ENCODE assay signal across 7 cellular contexts in the genomic region with DNA sequence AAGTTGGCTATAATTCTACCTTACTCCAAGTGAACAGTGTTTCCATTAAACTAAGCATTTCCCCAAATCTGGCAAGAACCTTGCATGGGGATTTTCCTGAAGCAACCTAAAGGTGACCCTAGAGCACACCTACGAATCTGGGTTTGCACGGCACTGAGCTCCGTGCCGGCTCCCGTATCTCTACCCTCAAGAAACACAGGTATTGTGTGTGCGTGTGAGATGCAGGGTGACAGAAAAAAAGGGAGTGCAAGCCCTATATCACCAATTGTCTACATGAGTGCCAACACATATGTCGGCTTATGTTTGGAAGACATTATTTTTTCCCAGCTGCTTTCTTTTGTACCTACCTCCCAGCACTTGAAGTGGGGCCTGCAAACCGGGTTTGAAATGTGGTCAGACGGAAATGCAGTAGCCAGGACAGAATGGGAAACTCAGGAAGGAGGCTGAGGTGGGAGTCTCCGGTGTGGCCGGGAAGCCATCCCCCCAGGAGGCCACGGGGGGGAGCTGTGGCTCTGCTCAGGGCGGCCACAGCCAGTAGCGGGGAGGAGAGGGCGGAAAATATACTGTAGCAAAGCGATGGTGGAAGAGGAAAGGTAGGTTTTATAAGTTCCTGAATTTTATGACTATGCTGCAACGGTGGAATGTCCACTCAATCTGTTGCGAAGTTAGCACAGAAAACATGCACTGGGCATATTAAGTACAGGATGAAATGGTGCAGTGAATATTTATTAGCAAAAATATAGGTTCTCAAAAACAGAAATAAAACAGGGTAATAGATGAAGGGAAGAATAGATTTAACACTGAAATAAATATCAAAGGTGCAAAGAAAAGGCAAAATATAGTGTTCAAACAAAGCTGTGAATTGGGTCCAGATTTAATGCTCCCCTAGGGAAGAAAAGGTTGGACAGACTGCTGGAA.
DNase-seq lines count a peak whose midpoint lies in the region; ATAC-seq and TF ChIP-seq lines count a peak whose summit lies in the region.

No MANE protein-coding gene starts in this region.

- DNase-seq in GM10266 (ENCODE audit: extremely low spot score) = peak; percentile 61
- peak; percentile 54 for DNase-seq in NT2/D1 (ENCODE audit: low read depth, low spot score)
- DNase-seq in Right ventricle myocardium superior = peak; percentile 65
- peak; percentile 87 for DNase-seq in retina
- DNase-seq in NCI-H2227 treated with DMSO at 0.1 percent for 48 hours (lab: John Stamatoyannopoulos, UW) = no peak

- no peaks in the 10 kb centered on the region for H3K9me3 Mint-ChIP-seq in activated T-helper 17 cell treated with anti-CD3 and anti-CD28 coated beads, Interleukin-2, amount 50 U/mL, for 72 hours

- H3K4me1 ChIP-seq in NT2/D1 (ENCODE audit: insufficient read depth, insufficient read length) = no peaks in the 10 kb centered on the region

- no peak overlapping the region for H3K4me3 Mint-ChIP-seq in activated T-helper 17 cell treated with anti-CD3 and anti-CD28 coated beads, Interleukin-2, amount 50 U/mL, for 72 hours

- H3K27ac Mint-ChIP-seq in activated T-helper 17 cell treated with anti-CD3 and anti-CD28 coated beads, Interleukin-2, amount 50 U/mL, for 72 hours = no peak overlapping the region

- H3K4me3 ChIP-seq in NT2/D1 (ENCODE audit: insufficient read length, low read depth) = no peak overlapping the region

- H3K9me3 ChIP-seq in NT2/D1 (ENCODE audit: insufficient read depth, low read length) = no peaks in the 10 kb centered on the region

- ATAC-seq in HG02642 (IDR thresholded peaks at IDR 0.05; ENCODE audit: poor library complexity, unreplicated experiment) (peak; percentile 64), Right ventricle myocardium superior (ENCODE audit: poor library complexity) (peak; percentile 93)
- peak; percentile 44 for ATAC-seq in activated T-helper 17 cell treated with anti-CD3 and anti-CD28 coated beads, Interleukin-2, amount 50 U/mL, for 72 hours (replicated peaks)

- peak; percentile 68 for TF ChIP-seq CTCF in GM10266 (IDR thresholded peaks at IDR 0.05; ENCODE audit: control insufficient read depth, insufficient read depth, low read depth, missing control alignments)

- H3K27me3 Mint-ChIP-seq in activated T-helper 17 cell treated with anti-CD3 and anti-CD28 coated beads, Interleukin-2, amount 50 U/mL, for 72 hours = peaks cover 17% of the 10 kb centered on the region

- H3K36me3 Mint-ChIP-seq in activated T-helper 17 cell treated with anti-CD3 and anti-CD28 coated beads, Interleukin-2, amount 50 U/mL, for 72 hours (ENCODE audit: low read depth) = no peaks in the 10 kb centered on the region

- no peaks in the 10 kb centered on the region for H3K27me3 ChIP-seq in NT2/D1 (ENCODE audit: insufficient read depth, insufficient read length)

- no peaks in the 10 kb centered on the region for H3K36me3 ChIP-seq in NT2/D1 (ENCODE audit: insufficient read depth, insufficient read length, low read length)

- no peak overlapping the region for H3K9ac ChIP-seq in NT2/D1 (ENCODE audit: insufficient read length, low read depth)

- intact Hi-C loops in Right ventricle myocardium superior (cut with DNase I) = loop anchor here (5.0 kb wide), 2 partner anchors 301 to 941 kb away; no protein-coding TSS in a partner anchor

- peaks cover 5% of the 10 kb centered on the region for H3K4me1 Mint-ChIP-seq in activated T-helper 17 cell treated with anti-CD3 and anti-CD28 coated beads, Interleukin-2, amount 50 U/mL, for 72 hours
